In the genomic region with DNA sequence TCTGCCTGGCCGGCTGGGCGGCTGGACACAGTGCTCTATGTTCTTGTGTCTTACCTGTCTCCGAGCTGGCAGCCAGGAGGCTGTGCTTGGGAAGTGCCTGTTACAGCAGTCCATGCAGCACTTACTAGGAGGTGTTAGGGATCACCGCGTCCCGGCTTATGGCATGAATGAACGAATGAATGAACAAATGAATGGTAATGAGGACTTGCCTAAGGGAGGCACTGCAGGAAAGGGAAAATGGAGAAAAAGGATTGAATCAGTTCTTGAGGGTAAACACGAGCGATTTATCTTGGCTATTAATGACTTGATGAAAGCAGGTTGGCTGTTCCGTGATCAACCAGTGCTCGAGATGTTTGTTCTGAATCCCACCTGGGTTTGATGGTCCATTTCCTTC, we compare ENCODE assay signal across 13 cellular contexts. TPM values are rescaled to one million over a fixed set of nuclear protein-coding genes. Genes with fewer than 3 reads are reported as not detected.
DNase-seq lines count a peak whose midpoint lies in the region; ATAC-seq and TF ChIP-seq lines count a peak whose summit lies in the region.
"Had no signal": no experiment of that assay in that cellular context is flagged by ENCODE, and none has a peak within 500 bp of the region (broad histone marks: within the 10 kb centered on the region; RNA-seq: fewer than 3 reads in every experiment).

No MANE protein-coding gene starts in this region.

- H3K27me3 ChIP-seq in lower lobe of right lung (ENCODE audit: low read depth) = no peaks in the 10 kb centered on the region

- intact Hi-C loops in activated naive CD4-positive, alpha-beta T cell treated with anti-CD3 and anti-CD28 coated beads for 36 hours (cut with micrococcal nuclease) = no loop called here
- intact Hi-C loops in lower lobe of right lung (cut with DNase I) = no loop called here

- peak overlapping the region; percentile 76 for H3K27ac ChIP-seq in lower lobe of right lung

- no peaks in the 10 kb centered on the region for H3K36me3 ChIP-seq in lower lobe of right lung
- H3K36me3 ChIP-seq: thoracic aorta had no signal

- no peak for DNase-seq in activated naive CD4-positive, alpha-beta T cell treated with anti-CD3 and anti-CD28 coated beads, Interleukin-2, amount 10 ng/mL, durations not matched to agents 7 days and 5 days
- DNase-seq in activated naive CD4-positive, alpha-beta T cell treated with anti-CD3 and anti-CD28 coated beads for 36 hours = no peak
- no peak for DNase-seq in activated naive CD8-positive, alpha-beta T cell treated with anti-CD3 and anti-CD28 coated beads for 36 hours
- peak; percentile 18 for DNase-seq in lower lobe of right lung
- no peak for DNase-seq in type B pancreatic cell (ENCODE audit: extremely low spot score, unreplicated experiment)
- no peak for DNase-seq in NCI-H2196 (lab: John Stamatoyannopoulos, UW; ENCODE audit: unreplicated experiment)
- no peak for DNase-seq in HFFc6
- DNase-seq in DMS 273 treated with DMSO at 0.1 percent for 48 hours (lab: John Stamatoyannopoulos, UW) = no peak
- DNase-seq: activated CD8-positive, alpha-beta memory T cell treated with anti-CD3 and anti-CD28 coated beads, Interleukin-2, amount 50 U/mL, for 4 hours; Kasumi-1; NCI-H2081 treated with DMSO at 0.1 percent for 48 hours; PC-3 had no signal

- CTCF ChIA-PET in activated naive CD4-positive, alpha-beta T cell treated with anti-CD3 and anti-CD28 coated beads, Interleukin-2, amount 10 ng/mL, durations not matched to agents 7 days and 5 days (lab: Charles Lee) = interaction anchor here (1.5 to 2.5 kb wide), 2 partner anchors 24 to 30 kb away, joined by 4 to 9 read pairs; no protein-coding TSS in a partner anchor
- CTCF ChIA-PET in activated naive CD4-positive, alpha-beta T cell treated with anti-CD3 and anti-CD28 coated beads for 36 hours (lab: Charles Lee) = interaction anchor here (0.6 to 1.1 kb wide), 3 partner anchors 26 to 67 kb away, joined by 3 read pairs; no protein-coding TSS in a partner anchor

- H3K27me3 Mint-ChIP-seq in activated naive CD4-positive, alpha-beta T cell treated with anti-CD3 and anti-CD28 coated beads, Interleukin-2, amount 10 ng/mL, durations not matched to agents 7 days and 5 days = no peaks in the 10 kb centered on the region
- no peaks in the 10 kb centered on the region for H3K27me3 Mint-ChIP-seq in activated naive CD4-positive, alpha-beta T cell treated with anti-CD3 and anti-CD28 coated beads for 36 hours (ENCODE audit: low read depth)
- H3K27me3 Mint-ChIP-seq in activated naive CD8-positive, alpha-beta T cell treated with anti-CD3 and anti-CD28 coated beads for 36 hours = no peaks in the 10 kb centered on the region
- no peaks in the 10 kb centered on the region for H3K27me3 Mint-ChIP-seq in type B pancreatic cell
- no peaks in the 10 kb centered on the region; the same call in 1 of the 2 replicates for H3K27me3 Mint-ChIP-seq in HFFc6 (ENCODE audit: insufficient read depth)

- no peak overlapping the region for H3K4me3 ChIP-seq in lower lobe of right lung
- H3K4me3 ChIP-seq: thoracic aorta had no signal

- no peaks in the 10 kb centered on the region for H3K9me3 ChIP-seq in lower lobe of right lung
- H3K9me3 ChIP-seq: thoracic aorta had no signal

- H3K4me3 Mint-ChIP-seq in activated naive CD4-positive, alpha-beta T cell treated with anti-CD3 and anti-CD28 coated beads, Interleukin-2, amount 10 ng/mL, durations not matched to agents 7 days and 5 days = no peak overlapping the region
- H3K4me3 Mint-ChIP-seq in activated naive CD4-positive, alpha-beta T cell treated with anti-CD3 and anti-CD28 coated beads for 36 hours = no peak overlapping the region
- H3K4me3 Mint-ChIP-seq in activated naive CD8-positive, alpha-beta T cell treated with anti-CD3 and anti-CD28 coated beads for 36 hours = no peak overlapping the region
- peak overlapping the region; percentile 59 for H3K4me3 Mint-ChIP-seq in type B pancreatic cell
- H3K4me3 Mint-ChIP-seq in HFFc6 = no peak overlapping the region

- H3K9me3 Mint-ChIP-seq in activated naive CD4-positive, alpha-beta T cell treated with anti-CD3 and anti-CD28 coated beads, Interleukin-2, amount 10 ng/mL, durations not matched to agents 7 days and 5 days = peaks cover 1% of the 10 kb centered on the region
- no peaks in the 10 kb centered on the region for H3K9me3 Mint-ChIP-seq in activated naive CD4-positive, alpha-beta T cell treated with anti-CD3 and anti-CD28 coated beads for 36 hours
- H3K9me3 Mint-ChIP-seq in activated naive CD8-positive, alpha-beta T cell treated with anti-CD3 and anti-CD28 coated beads for 36 hours = no peaks in the 10 kb centered on the region
- H3K9me3 Mint-ChIP-seq in type B pancreatic cell (no peaks in the 10 kb centered on the region), HFFc6 (no peaks in the 10 kb centered on the region)

- H3K4me1 Mint-ChIP-seq in activated naive CD4-positive, alpha-beta T cell treated with anti-CD3 and anti-CD28 coated beads, Interleukin-2, amount 10 ng/mL, durations not matched to agents 7 days and 5 days = peaks cover 72% of the 10 kb centered on the region
- peaks cover 67% of the 10 kb centered on the region for H3K4me1 Mint-ChIP-seq in activated naive CD4-positive, alpha-beta T cell treated with anti-CD3 and anti-CD28 coated beads for 36 hours (ENCODE audit: low read depth)
- H3K4me1 Mint-ChIP-seq in activated naive CD8-positive, alpha-beta T cell treated with anti-CD3 and anti-CD28 coated beads for 36 hours = peaks cover 55% of the 10 kb centered on the region
- H3K4me1 Mint-ChIP-seq in type B pancreatic cell (ENCODE audit: unreplicated experiment) (peaks cover 45% of the 10 kb centered on the region), HFFc6 (ENCODE audit: low read depth) (peaks cover 35% of the 10 kb centered on the region)

- ATAC-seq in lower lobe of right lung = no peak
- ATAC-seq: PC-3 had no signal

- H3K4me1 ChIP-seq in lower lobe of right lung = peaks cover 63% of the 10 kb centered on the region

- peaks cover 26% of the 10 kb centered on the region for H3K36me3 Mint-ChIP-seq in activated naive CD4-positive, alpha-beta T cell treated with anti-CD3 and anti-CD28 coated beads, Interleukin-2, amount 10 ng/mL, durations not matched to agents 7 days and 5 days
- peaks cover 8% of the 10 kb centered on the region for H3K36me3 Mint-ChIP-seq in activated naive CD4-positive, alpha-beta T cell treated with anti-CD3 and anti-CD28 coated beads for 36 hours (ENCODE audit: low read depth)
- H3K36me3 Mint-ChIP-seq in activated naive CD8-positive, alpha-beta T cell treated with anti-CD3 and anti-CD28 coated beads for 36 hours = peaks cover 5% of the 10 kb centered on the region
- H3K36me3 Mint-ChIP-seq in type B pancreatic cell (peaks cover 7% of the 10 kb centered on the region), HFFc6 (ENCODE audit: low read depth) (no peaks in the 10 kb centered on the region)

- peak overlapping the region; percentile 95 for H3K27ac Mint-ChIP-seq in activated naive CD4-positive, alpha-beta T cell treated with anti-CD3 and anti-CD28 coated beads, Interleukin-2, amount 10 ng/mL, durations not matched to agents 7 days and 5 days
- no peak overlapping the region for H3K27ac Mint-ChIP-seq in activated naive CD4-positive, alpha-beta T cell treated with anti-CD3 and anti-CD28 coated beads for 36 hours
- H3K27ac Mint-ChIP-seq in activated naive CD8-positive, alpha-beta T cell treated with anti-CD3 and anti-CD28 coated beads for 36 hours = peak overlapping the region; percentile 67
- peak overlapping the region; percentile 58 for H3K27ac Mint-ChIP-seq in type B pancreatic cell
- H3K27ac Mint-ChIP-seq in HFFc6 = no peak overlapping the region

- TF ChIP-seq CTCF in lower lobe of right lung (IDR thresholded peaks at IDR 0.05) (no peak), type B pancreatic cell (conservative IDR thresholded peaks at IDR 0.05) (no peak), HFFc6 (IDR thresholded peaks at IDR 0.05) (no peak)

RNA-seq across cellular contexts. Expression of gene TBC1D14, which starts 31.1 kb away (rescaled TPM):
- 10 to 100 TPM; 23.6 to 24.6 TPM for total RNA-seq in activated naive CD4-positive, alpha-beta T cell treated with anti-CD3 and anti-CD28 coated beads for 36 hours
- 10 to 100 TPM; 38.4 to 39.3 TPM for total RNA-seq in activated naive CD8-positive, alpha-beta T cell treated with anti-CD3 and anti-CD28 coated beads for 36 hours
- 60.7 TPM for total RNA-seq in lower lobe of right lung
- total RNA-seq in type B pancreatic cell (ENCODE audit: low replicate concordance) = 55.9 and 56.9 TPM in 2 replicates
- 10 to 100 TPM; 23.3 to 32.5 (median 27.9) TPM for total RNA-seq in HFFc6 (2021; fragmentation: NEBNext Ultra II Directional; extraction: Animal tissue kit (Norgen Biotek cat#: 25700))

Comparison
In these comparisons a context has a peak if more than half of its experiments do, and no peak if none do; other contexts are left out.
1. H3K27ac Mint-ChIP-seq: peak in activated naive CD4-positive, alpha-beta T cell treated with anti-CD3 and anti-CD28 coated beads, Interleukin-2, amount 10 ng/mL, durations not matched to agents 7 days and 5 days (single experiment), activated naive CD8-positive, alpha-beta T cell treated with anti-CD3 and anti-CD28 coated beads for 36 hours (single experiment) and type B pancreatic cell (single experiment); none in activated naive CD4-positive, alpha-beta T cell treated with anti-CD3 and anti-CD28 coated beads for 36 hours (single experiment) and HFFc6 (single experiment).